ENCODE assay signal across 9 cellular contexts in genomic region chr2:17171446-17172049, GRCh38.
DNase-seq lines count a peak whose midpoint lies in the region; ATAC-seq lines count a peak whose summit lies in the region.
"Had no signal": no experiment of that assay in that cellular context is flagged by ENCODE, and none has a peak within 500 bp of the region (broad histone marks: within the 10 kb centered on the region; RNA-seq: fewer than 3 reads in every experiment).

No MANE protein-coding gene starts in this region.

- no peaks in the 10 kb centered on the region for H3K36me3 ChIP-seq in adipocyte (ENCODE audit: control insufficient read depth, insufficient read depth, low read length, severe bottlenecking)

- no peaks in the 10 kb centered on the region for H3K4me1 ChIP-seq in adipocyte (ENCODE audit: control insufficient read depth, insufficient read depth, low read length)

- no peaks in the 10 kb centered on the region for H3K36me3 Mint-ChIP-seq in activated naive CD4-positive, alpha-beta T cell treated with anti-CD3 and anti-CD28 coated beads, Interleukin-2, amount 50 U/mL, for 72 hours
- H3K36me3 Mint-ChIP-seq: naive B cell had no signal

- H3K9me3 Mint-ChIP-seq in activated naive CD4-positive, alpha-beta T cell treated with anti-CD3 and anti-CD28 coated beads, Interleukin-2, amount 50 U/mL, for 72 hours = peaks cover 9 to 13% of the 10 kb centered on the region in 2 donors
- H3K9me3 Mint-ChIP-seq: naive B cell had no signal

- DNase-seq in DMS153 (lab: John Stamatoyannopoulos, UW) (peak; percentile 30), adipocyte (ENCODE audit: low read depth) (peak; percentile 78), iPS-NIHi7 (ENCODE audit: extremely low spot score) (peak; percentile 68), dermis blood vessel endothelial cell (no peak), NCI-H1048 (lab: John Stamatoyannopoulos, UW) (no peak)
- no peak for DNase-seq in activated naive CD4-positive, alpha-beta T cell treated with anti-CD3 and anti-CD28 coated beads, Interleukin-2, amount 50 U/mL, for 72 hours (ENCODE audit: low spot score in 2 of 2)
- DNase-seq: naive B cell had no signal

- H3K27me3 ChIP-seq in adipocyte (replicated peaks; ENCODE audit: control insufficient read depth, insufficient read depth, low read length) = no peaks in the 10 kb centered on the region

- H3K4me3 ChIP-seq in adipocyte (ENCODE audit: low read length) = no peak overlapping the region

- no peak overlapping the region for H3K9ac ChIP-seq in adipocyte (ENCODE audit: low read length)

- ATAC-seq in GM19467 (IDR thresholded peaks at IDR 0.05; ENCODE audit: unreplicated experiment) = peak; percentile 85
- ATAC-seq in HG03469 (IDR thresholded peaks at IDR 0.05; ENCODE audit: unreplicated experiment) = peak; percentile 81
- no peak for ATAC-seq in activated naive CD4-positive, alpha-beta T cell treated with anti-CD3 and anti-CD28 coated beads, Interleukin-2, amount 50 U/mL, for 72 hours

- H3K9me3 ChIP-seq in adipocyte (ENCODE audit: control insufficient read depth, low read length) = no peaks in the 10 kb centered on the region

- no peak overlapping the region for H3K27ac Mint-ChIP-seq in activated naive CD4-positive, alpha-beta T cell treated with anti-CD3 and anti-CD28 coated beads, Interleukin-2, amount 50 U/mL, for 72 hours
- H3K27ac Mint-ChIP-seq: naive B cell had no signal

Comparison
In these comparisons a context has a peak if more than half of its experiments do, and no peak if none do; other contexts are left out.
1. DNase-seq: peak in DMS153 (single experiment), adipocyte (single experiment) and iPS-NIHi7 (single experiment); none in dermis blood vessel endothelial cell (single experiment), NCI-H1048 (single experiment) and activated naive CD4-positive, alpha-beta T cell treated with anti-CD3 and anti-CD28 coated beads, Interleukin-2, amount 50 U/mL, for 72 hours (0 of 2).
2. ATAC-seq: peak in GM19467 (single experiment) and HG03469 (single experiment); none in activated naive CD4-positive, alpha-beta T cell treated with anti-CD3 and anti-CD28 coated beads, Interleukin-2, amount 50 U/mL, for 72 hours (0 of 2).